In the genomic region with DNA sequence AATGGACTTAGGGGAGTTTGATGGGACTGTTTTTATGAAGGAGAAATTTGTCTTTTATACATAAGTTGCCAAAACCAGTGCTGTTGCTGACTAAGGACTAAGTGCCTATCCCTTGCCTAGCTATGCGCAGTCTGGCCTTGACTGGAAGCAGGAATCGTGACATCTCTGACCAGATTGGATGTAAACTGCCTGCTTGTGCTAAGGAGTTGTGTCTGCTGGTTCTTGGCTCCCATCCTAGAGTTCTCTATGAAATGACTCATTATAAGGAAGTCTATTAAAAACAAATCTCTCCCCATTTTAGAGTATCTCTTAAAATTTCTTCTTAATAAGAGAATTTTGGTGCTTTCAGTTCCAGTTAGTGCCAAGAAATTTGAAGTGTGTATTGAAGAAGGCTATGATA, we compare ENCODE assay signal across 9 cellular contexts.
DNase-seq lines count a peak whose midpoint lies in the region; ATAC-seq and TF ChIP-seq lines count a peak whose summit lies in the region.
"Had no signal": no experiment of that assay in that cellular context is flagged by ENCODE, and none has a peak within 500 bp of the region (broad histone marks: within the 10 kb centered on the region; RNA-seq: fewer than 3 reads in every experiment).

No MANE protein-coding gene starts in this region.

- no peak overlapping the region for H3K4me3 ChIP-seq in H7 (ENCODE audit: insufficient read depth, low read depth, low read length)

- peak; percentile 86 for DNase-seq in ELR (ENCODE audit: low read depth)
- peak; percentile 75 for DNase-seq in foreskin melanocyte
- DNase-seq in renal cortical epithelial cell (ENCODE audit: low read depth): peak; percentile 90
- DNase-seq in T-helper 9 cell: no peak
- DNase-seq in hippocampal formation (lab: John Stamatoyannopoulos, UW): no peak
- no peak for DNase-seq in H7
- no peak for DNase-seq in NCI-H82 treated with DMSO at 0.1 percent for 48 hours (lab: John Stamatoyannopoulos, UW; ENCODE audit: unreplicated experiment)
- DNase-seq: nephron progenitor cell had no signal

- no peaks in the 10 kb centered on the region for H3K27me3 ChIP-seq in H7 (ENCODE audit: control insufficient read depth, insufficient read depth, low read length)

- H3K36me3 ChIP-seq in H7 (replicated peaks; ENCODE audit: control insufficient read depth, insufficient read depth, low read length): no peaks in the 10 kb centered on the region

- ATAC-seq in SK-N-SH treated with all-trans-retinoic acid at 6 μM for 48 hours: peak; percentile 98

TF ChIP-seq in SK-N-SH treated with all-trans-retinoic acid at 6 μM for 48 hours, 23 proteins besides CTCF, POLR2A, EP300 and RAD21:
- TF ChIP-seq ARNTL (CRISPR knock-in tag; IDR thresholded peaks at IDR 0.05; ENCODE audit: borderline replicate concordance, low read depth): no peak
- peak; percentile 58; the same call in 1 of the 2 replicates for TF ChIP-seq ISL1 (CRISPR knock-in tag; IDR thresholded peaks at IDR 0.05)

Comparison
In these comparisons a context has a peak if more than half of its experiments do, and no peak if none do; other contexts are left out.
1. DNase-seq: peak in ELR (single experiment), foreskin melanocyte (single experiment) and renal cortical epithelial cell (single experiment); none in T-helper 9 cell (single experiment), hippocampal formation (0 of 2), H7 (single experiment) and NCI-H82 treated with DMSO at 0.1 percent for 48 hours (single experiment).